2 cellular contexts compared by ENCODE assay signal in genomic region chr17:2798679-2799078, GRCh38.
TF ChIP-seq lines count a peak whose summit lies in the region.

No MANE protein-coding gene starts in this region.

TF ChIP-seq in GM23338, 12 proteins besides CTCF, POLR2A, EP300 and RAD21:
- no peak for TF ChIP-seq REST (IDR thresholded peaks at IDR 0.05; ENCODE audit: unreplicated experiment)
- no peak for TF ChIP-seq EZH2phosphoT487 (IDR thresholded peaks at IDR 0.05; ENCODE audit: unreplicated experiment)

TF ChIP-seq in WTC11, 78 proteins besides CTCF, POLR2A, EP300 and RAD21 (continued from another document):
- no peak for TF ChIP-seq AFF4 (CRISPR knock-in tag; IDR thresholded peaks at IDR 0.05; ENCODE audit: borderline replicate concordance)
- TF ChIP-seq E2F1 (CRISPR knock-in tag; IDR thresholded peaks at IDR 0.05) = no peak
- no peak for TF ChIP-seq TEAD4 (CRISPR knock-in tag; IDR thresholded peaks at IDR 0.05)
